8 cellular contexts compared by ENCODE assay signal in genomic region chr10:83917519-83918506, GRCh38.
DNase-seq lines count a peak whose midpoint lies in the region; ATAC-seq, FAIRE-seq and TF ChIP-seq lines count a peak whose summit lies in the region.

No MANE protein-coding gene starts in this region.

- no peak overlapping the region for H3K9ac ChIP-seq in Karpas-422 (ENCODE audit: low read length)

- intact Hi-C loops in Right ventricle myocardium superior (cut with DNase I) (no loop called here), pancreas (cut with DNase I) (no loop called here)

- 47 to 61% methylated on average over 17 of the region's 17 CpGs for WGBS in pancreas, 2 donors

- no peak for TF ChIP-seq CTCF in right atrium auricular region (IDR thresholded peaks at IDR 0.05)
- TF ChIP-seq CTCF in pancreas (IDR thresholded peaks at IDR 0.05): no peak

- DNase-seq in Right ventricle myocardium superior (peak; percentile 59), right atrium auricular region (ENCODE audit: low spot score) (no peak), pancreas (peak in 1 of 6 donors; percentile 15), COLO668 (lab: John Stamatoyannopoulos, UW; ENCODE audit: unreplicated experiment) (no peak), Karpas-422 (no peak), NCI-H128 (lab: John Stamatoyannopoulos, UW; ENCODE audit: unreplicated experiment) (no peak)

- peak; percentile 63 for ATAC-seq in Right ventricle myocardium superior (ENCODE audit: poor library complexity)
- peak; percentile 97 for ATAC-seq in HG03108 (IDR thresholded peaks at IDR 0.05; ENCODE audit: unreplicated experiment)
- no peak for ATAC-seq in activated T-helper 17 cell treated with anti-CD3 and anti-CD28 coated beads, Interleukin-2, amount 50 U/mL, for 72 hours (replicated peaks)
- ATAC-seq in pancreas: peak in 3 of 4 donors; percentile 50 to 84 (median 60)

- no peaks in the 10 kb centered on the region for H3K36me3 Mint-ChIP-seq in activated T-helper 17 cell treated with anti-CD3 and anti-CD28 coated beads, Interleukin-2, amount 50 U/mL, for 72 hours (ENCODE audit: low read depth)

- H3K9me2 ChIP-seq in Karpas-422 (replicated peaks; ENCODE audit: insufficient read depth, low read length): no peaks in the 10 kb centered on the region

- peaks cover 8% of the 10 kb centered on the region for H3K27me3 Mint-ChIP-seq in activated T-helper 17 cell treated with anti-CD3 and anti-CD28 coated beads, Interleukin-2, amount 50 U/mL, for 72 hours

- no peaks in the 10 kb centered on the region for H3K4me1 Mint-ChIP-seq in activated T-helper 17 cell treated with anti-CD3 and anti-CD28 coated beads, Interleukin-2, amount 50 U/mL, for 72 hours

- no peaks in the 10 kb centered on the region for H3K79me2 ChIP-seq in Karpas-422 (ENCODE audit: low read length)

- no peak overlapping the region for H3K4me3 ChIP-seq in right atrium auricular region
- no peak overlapping the region for H3K4me3 ChIP-seq in pancreas
- no peak overlapping the region for H3K4me3 ChIP-seq in Karpas-422 (ENCODE audit: low read length)

- no peaks in the 10 kb centered on the region for H3K9me3 Mint-ChIP-seq in activated T-helper 17 cell treated with anti-CD3 and anti-CD28 coated beads, Interleukin-2, amount 50 U/mL, for 72 hours

- H3K9me3 ChIP-seq in right atrium auricular region (no peaks in the 10 kb centered on the region), pancreas (no peaks in the 10 kb centered on the region), Karpas-422 (ENCODE audit: low read length) (no peaks in the 10 kb centered on the region)

- H3K4me3 Mint-ChIP-seq in activated T-helper 17 cell treated with anti-CD3 and anti-CD28 coated beads, Interleukin-2, amount 50 U/mL, for 72 hours: peak overlapping the region; percentile 26

- no peak for FAIRE-seq in pancreas (lab: Jason Lieb, UNC)

- H3K27me3 ChIP-seq in right atrium auricular region (no peaks in the 10 kb centered on the region), pancreas (no peaks in the 10 kb centered on the region), Karpas-422 (ENCODE audit: low read length) (no peaks in the 10 kb centered on the region)

- H3K27ac ChIP-seq in right atrium auricular region (no peak overlapping the region), pancreas (no peak overlapping the region), Karpas-422 (ENCODE audit: low read length) (no peak overlapping the region)

- H3K27ac Mint-ChIP-seq in activated T-helper 17 cell treated with anti-CD3 and anti-CD28 coated beads, Interleukin-2, amount 50 U/mL, for 72 hours: no peak overlapping the region

- H3K36me3 ChIP-seq in right atrium auricular region (no peaks in the 10 kb centered on the region), pancreas (no peaks in the 10 kb centered on the region), Karpas-422 (ENCODE audit: insufficient read depth, low read length) (no peaks in the 10 kb centered on the region)

- H4K20me1 ChIP-seq in Karpas-422 (ENCODE audit: insufficient read depth, low read depth, low read length): no peaks in the 10 kb centered on the region

- no peaks in the 10 kb centered on the region for H3K4me1 ChIP-seq in right atrium auricular region
- no peaks in the 10 kb centered on the region for H3K4me1 ChIP-seq in pancreas
- no peaks in the 10 kb centered on the region for H3K4me1 ChIP-seq in Karpas-422 (ENCODE audit: low read length)

- H3K4me2 ChIP-seq in Karpas-422 (ENCODE audit: low read depth, low read length, poor library complexity, severe bottlenecking): no peak overlapping the region

- no peak overlapping the region for H2AFZ ChIP-seq in Karpas-422 (ENCODE audit: low read length)
